ENCODE assay signal across 22 cellular contexts in the genomic region with DNA sequence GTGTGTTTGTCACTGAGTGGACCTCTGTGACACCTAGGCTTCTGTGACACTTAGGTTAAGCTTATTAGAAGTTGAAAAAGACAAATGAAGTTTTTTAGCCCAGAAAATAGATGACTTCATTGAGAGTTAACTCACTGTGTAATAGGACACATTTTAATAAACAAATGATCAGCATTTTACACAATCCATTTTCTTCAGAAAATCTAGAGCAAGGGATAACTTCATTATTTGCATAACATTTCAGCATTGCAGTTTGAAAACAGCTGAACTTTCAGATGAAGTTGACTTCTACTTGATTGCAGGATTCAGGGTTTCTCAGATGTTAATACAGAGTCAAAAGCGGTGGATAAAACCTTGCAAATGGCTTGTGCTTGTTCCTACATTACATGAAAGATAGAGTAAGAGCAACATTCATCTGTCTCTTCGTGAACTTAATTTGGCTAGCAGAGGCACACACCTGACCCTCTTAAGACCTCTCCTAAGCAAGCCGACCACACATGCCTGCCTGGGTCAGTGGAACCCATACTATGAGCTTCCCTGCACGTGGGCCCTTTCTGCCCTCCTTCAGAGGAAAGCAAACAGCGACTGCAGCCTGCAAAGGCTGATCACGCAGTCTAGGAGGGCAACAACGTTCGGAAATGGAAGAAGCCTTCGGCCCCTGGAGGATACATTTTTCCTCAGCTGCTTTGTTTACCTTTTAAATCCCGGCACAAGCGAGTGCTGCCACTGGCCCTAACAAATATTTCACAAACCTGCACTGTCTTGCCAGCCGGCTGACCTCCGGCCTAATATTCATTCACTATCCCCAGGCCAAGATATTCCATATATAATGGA. TPM values are rescaled to one million over a fixed set of nuclear protein-coding genes. Genes with fewer than 3 reads are reported as not detected.
DNase-seq lines count a peak whose midpoint lies in the region; ATAC-seq and TF ChIP-seq lines count a peak whose summit lies in the region.
"Had no signal": no experiment of that assay in that cellular context is flagged by ENCODE, and none has a peak within 500 bp of the region (broad histone marks: within the 10 kb centered on the region; RNA-seq: fewer than 3 reads in every experiment).

No MANE protein-coding gene starts in this region.

- H3K9me2 ChIP-seq in HCT116 (ENCODE audit: insufficient read depth), result no peaks in the 10 kb centered on the region

- TF ChIP-seq POLR2A in HCT116 (IDR thresholded peaks at IDR 0.05; ENCODE audit: borderline replicate concordance, extremely low read depth, insufficient read depth, insufficient read length) (no peak), esophagus squamous epithelium (IDR thresholded peaks at IDR 0.05) (no peak)

- no peaks in the 10 kb centered on the region for H3K4me1 ChIP-seq in HCT116 (ENCODE audit: control insufficient read depth in 1 of 2, insufficient read depth in 2 of 2, low read length in 2 of 2)
- peaks cover 3% of the 10 kb centered on the region for H3K4me1 ChIP-seq in RWPE2 (ENCODE audit: insufficient read depth, poor library complexity, severe bottlenecking)
- H3K4me1 ChIP-seq in esophagus squamous epithelium, result peaks cover 0 to 39% (median 16%) of the 10 kb centered on the region in 3 donors
- peaks cover 17% of the 10 kb centered on the region for H3K4me1 ChIP-seq in rectal smooth muscle tissue (ENCODE audit: control insufficient read depth, insufficient read depth, low read length)

- CTCF ChIA-PET in HCT116 (lab: Charles Lee), result no interaction called here

- ATAC-seq in HCT116 (no peak), RWPE2 (ENCODE audit: low read depth) (peak; percentile 2; the same call in 1 of the 3 replicates)

- no peaks in the 10 kb centered on the region for H3K27me3 ChIP-seq in HCT116 (ENCODE audit: insufficient read depth, low read length)
- H3K27me3 ChIP-seq in RWPE2 (ENCODE audit: insufficient read depth, poor library complexity, severe bottlenecking), result no peaks in the 10 kb centered on the region
- H3K27me3 ChIP-seq in esophagus squamous epithelium, result no peaks in the 10 kb centered on the region
- H3K27me3 ChIP-seq in rectal smooth muscle tissue (ENCODE audit: control insufficient read depth, insufficient read depth, low read length), result no peaks in the 10 kb centered on the region
- H3K27me3 ChIP-seq: suprapubic skin had no signal

- H3K9ac ChIP-seq in HCT116 (ENCODE audit: low read length) (no peak overlapping the region), rectal smooth muscle tissue (ENCODE audit: low read length) (no peak overlapping the region)
- H3K9ac ChIP-seq: GM23248 had no signal

- H3K79me2 ChIP-seq in HCT116 (ENCODE audit: insufficient read depth, low read length), result no peaks in the 10 kb centered on the region

- H2AFZ ChIP-seq in HCT116 (ENCODE audit: low read depth, low read length, poor library complexity, severe bottlenecking), result no peak overlapping the region
- H2AFZ ChIP-seq: GM23248 had no signal

- RAD21 ChIA-PET in HCT116 (lab: Charles Lee; ENCODE audit: low non-redundant PET in 1 of 2, low total read pairs in 2 of 2, uncharacterized antibody in 2 of 2, unreplicated experiment in 2 of 2), result no interaction called here

- TF ChIP-seq RAD21 in HCT116 (IDR thresholded peaks at IDR 0.05; ENCODE audit: low read depth), result no peak

- DNase-seq in HCT116 (ENCODE audit: low read depth, low spot score) (no peak), RWPE2 (ENCODE audit: low spot score) (no peak), esophagus squamous epithelium (lab: John Stamatoyannopoulos, UW) (no peak), NCI-H345 (lab: John Stamatoyannopoulos, UW) (no peak), HUDEP-2 (lab: John Stamatoyannopoulos, UW; ENCODE audit: unreplicated experiment in 76 of 76) (no peak), hippocampal formation (lab: John Stamatoyannopoulos, UW) (no peak), HPDE6-E6E7 (ENCODE audit: extremely low spot score) (no peak)
- DNase-seq: activated CD4-positive, alpha-beta memory T cell treated with anti-CD3 and anti-CD28 coated beads for 36 hours; activated CD4-positive, CD25-positive, alpha-beta regulatory T cell; activated naive CD4-positive, alpha-beta T cell; cerebellar nuclear complex; erythroblast; GM23248; kidney; naive B cell; NCI-H1092 treated with DMSO at 0.1 percent for 48 hours; NCI-H2029 treated with DMSO at 0.1 percent for 48 hours; NCI-H446; NK-92 treated with Interleukin-12 subunit alpha and Interleukin-12 subunit beta, amount 100 ng/mL, for 24 hours had no signal

- H3K36me3 ChIP-seq in HCT116 (ENCODE audit: control insufficient read depth in 1 of 2, insufficient read depth in 2 of 2, low read length in 2 of 2) (peaks cover 6 to 8% of the 10 kb centered on the region in 2 experiments; a peak in 3 of 4 replicates), RWPE2 (ENCODE audit: low read depth) (peaks cover 89% of the 10 kb centered on the region), esophagus squamous epithelium (peaks cover 0 to 88% (median 5%) of the 10 kb centered on the region in 3 donors), rectal smooth muscle tissue (ENCODE audit: control insufficient read depth, insufficient read depth, low read length) (peaks cover 9% of the 10 kb centered on the region)

- intact Hi-C loops in HCT116 (cut with micrococcal nuclease), result no loop called here
- intact Hi-C loops in esophagus squamous epithelium (cut with DNase I), result no loop called here

- H3K9me3 ChIP-seq in HCT116 (ENCODE audit: control insufficient read depth in 1 of 2, insufficient read depth in 1 of 2, low read depth in 1 of 2, low read length in 2 of 2) (no peaks in the 10 kb centered on the region), RWPE2 (ENCODE audit: severe bottlenecking) (no peaks in the 10 kb centered on the region), esophagus squamous epithelium (no peaks in the 10 kb centered on the region)
- H3K9me3 ChIP-seq: suprapubic skin had no signal

- POLR2A ChIA-PET in HCT116 (lab: Charles Lee), result no interaction called here

- 58 to 61% methylated on average over 13 of the region's 13 CpGs for WGBS in esophagus squamous epithelium, 2 donors

- H4K20me1 ChIP-seq in HCT116 (ENCODE audit: insufficient read depth), result no peaks in the 10 kb centered on the region

- H3K27ac ChIP-seq in HCT116 (ENCODE audit: low read depth, low read length), result no peak overlapping the region
- peak overlapping the region; percentile 9 for H3K27ac ChIP-seq in RWPE2 (ENCODE audit: poor library complexity, severe bottlenecking)
- H3K27ac ChIP-seq in esophagus squamous epithelium, result peak overlapping the region in 3 of 4 donors; percentile 1 to 50 (median 6)
- peak overlapping the region; percentile 4 for H3K27ac ChIP-seq in rectal smooth muscle tissue (ENCODE audit: low read depth, low read length)
- H3K27ac ChIP-seq: GM23248, SK-N-MC, suprapubic skin had no signal

- H3K4me2 ChIP-seq in HCT116 (ENCODE audit: low read length), result no peak overlapping the region

- no peak overlapping the region for H3K4me3 ChIP-seq in HCT116 (replicated peaks in 1 of 2; ENCODE audit: low read depth in 1 of 2, low read length in 2 of 2)
- no peak overlapping the region for H3K4me3 ChIP-seq in RWPE2 (ENCODE audit: severe bottlenecking)
- no peak overlapping the region for H3K4me3 ChIP-seq in esophagus squamous epithelium
- H3K4me3 ChIP-seq in rectal smooth muscle tissue (ENCODE audit: low read length), result no peak overlapping the region
- H3K4me3 ChIP-seq: GM23248, SK-N-MC, suprapubic skin had no signal

- no peak for TF ChIP-seq CTCF in HCT116 (IDR thresholded peaks at IDR 0.05 in 2 of 3, conservative IDR thresholded peaks at IDR 0.05 in 1 of 3; ENCODE audit: borderline replicate concordance in 1 of 3, insufficient read depth in 1 of 3, low read depth in 2 of 3, low read length in 2 of 3)
- no peak for TF ChIP-seq CTCF in RWPE2 (IDR thresholded peaks at IDR 0.05; ENCODE audit: poor library complexity, severe bottlenecking)
- no peak for TF ChIP-seq CTCF in esophagus squamous epithelium (IDR thresholded peaks at IDR 0.05)

- TSS peak; percentile 29 for BruUV-seq in HCT116 (replicated peaks; lab: Mats Ljungman, UMichigan)

TF ChIP-seq in HCT116, 20 proteins besides CTCF, POLR2A, EP300 and RAD21 (continues in another document):
- TF ChIP-seq EZH2phosphoT487 (IDR thresholded peaks at IDR 0.05; ENCODE audit: borderline replicate concordance) (no peak), SRF (IDR thresholded peaks at IDR 0.05; ENCODE audit: low read depth) (no peak), SP1 (IDR thresholded peaks at IDR 0.05; ENCODE audit: low read depth) (no peak), CBX3 (IDR thresholded peaks at IDR 0.05; ENCODE audit: low read depth) (no peak), JUND (IDR thresholded peaks at IDR 0.05) (no peak), MAX (IDR thresholded peaks at IDR 0.05) (no peak)
- TF ChIP-seq, protein P1, sequence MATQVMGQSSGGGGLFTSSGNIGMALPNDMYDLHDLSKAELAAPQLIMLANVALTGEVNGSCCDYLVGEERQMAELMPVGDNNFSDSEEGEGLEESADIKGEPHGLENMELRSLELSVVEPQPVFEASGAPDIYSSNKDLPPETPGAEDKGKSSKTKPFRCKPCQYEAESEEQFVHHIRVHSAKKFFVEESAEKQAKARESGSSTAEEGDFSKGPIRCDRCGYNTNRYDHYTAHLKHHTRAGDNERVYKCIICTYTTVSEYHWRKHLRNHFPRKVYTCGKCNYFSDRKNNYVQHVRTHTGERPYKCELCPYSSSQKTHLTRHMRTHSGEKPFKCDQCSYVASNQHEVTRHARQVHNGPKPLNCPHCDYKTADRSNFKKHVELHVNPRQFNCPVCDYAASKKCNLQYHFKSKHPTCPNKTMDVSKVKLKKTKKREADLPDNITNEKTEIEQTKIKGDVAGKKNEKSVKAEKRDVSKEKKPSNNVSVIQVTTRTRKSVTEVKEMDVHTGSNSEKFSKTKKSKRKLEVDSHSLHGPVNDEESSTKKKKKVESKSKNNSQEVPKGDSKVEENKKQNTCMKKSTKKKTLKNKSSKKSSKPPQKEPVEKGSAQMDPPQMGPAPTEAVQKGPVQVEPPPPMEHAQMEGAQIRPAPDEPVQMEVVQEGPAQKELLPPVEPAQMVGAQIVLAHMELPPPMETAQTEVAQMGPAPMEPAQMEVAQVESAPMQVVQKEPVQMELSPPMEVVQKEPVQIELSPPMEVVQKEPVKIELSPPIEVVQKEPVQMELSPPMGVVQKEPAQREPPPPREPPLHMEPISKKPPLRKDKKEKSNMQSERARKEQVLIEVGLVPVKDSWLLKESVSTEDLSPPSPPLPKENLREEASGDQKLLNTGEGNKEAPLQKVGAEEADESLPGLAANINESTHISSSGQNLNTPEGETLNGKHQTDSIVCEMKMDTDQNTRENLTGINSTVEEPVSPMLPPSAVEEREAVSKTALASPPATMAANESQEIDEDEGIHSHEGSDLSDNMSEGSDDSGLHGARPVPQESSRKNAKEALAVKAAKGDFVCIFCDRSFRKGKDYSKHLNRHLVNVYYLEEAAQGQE (IDR thresholded peaks at IDR 0.05; ENCODE audit: low read depth), result no peak

RNA-seq across cellular contexts. Expression of gene ITGB1BP1, which starts 16.6 kb away (rescaled TPM):
- 86.9 TPM for total RNA-seq in HCT116 (2021; ENCODE audit: unreplicated experiment)
- 31.8 and 49.5 TPM in 2 replicates for polyA plus RNA-seq in HCT116 (2012)
- 10 to 100 TPM; 14.3 to 39.1 (median 32.6) TPM for total RNA-seq in esophagus squamous epithelium

RNA-seq across cellular contexts. Expression of gene CPSF3, which starts 16.7 kb away (rescaled TPM):
- 68.5 TPM for total RNA-seq in HCT116 (2021; ENCODE audit: unreplicated experiment)
- 43.9 and 55.0 TPM in 2 replicates for polyA plus RNA-seq in HCT116 (2012)
- total RNA-seq in esophagus squamous epithelium, result 10 to 100 TPM; 20.4 to 27.9 (median 24.0) TPM
